In genomic region chr2:149701241-149701640, GRCh38 we compare ENCODE assay signal across 1 cellular context.
TF ChIP-seq lines count a peak whose summit lies in the region.

No MANE protein-coding gene starts in this region.

TF ChIP-seq in WTC11, 78 proteins besides CTCF, POLR2A, EP300 and RAD21 (continued from another document):
- TF ChIP-seq ZBTB43 (CRISPR knock-in tag; IDR thresholded peaks at IDR 0.05) (no peak), TCF7 (CRISPR knock-in tag; IDR thresholded peaks at IDR 0.05; ENCODE audit: low read depth) (no peak), ZNF232 (CRISPR knock-in tag; IDR thresholded peaks at IDR 0.05) (no peak), CDX4 (CRISPR knock-in tag; IDR thresholded peaks at IDR 0.05; ENCODE audit: borderline replicate concordance) (no peak), SP1 (CRISPR knock-in tag; conservative IDR thresholded peaks at IDR 0.05) (no peak), OVOL2 (CRISPR knock-in tag; IDR thresholded peaks at IDR 0.05; ENCODE audit: borderline replicate concordance) (no peak), HMGA2 (CRISPR knock-in tag; IDR thresholded peaks at IDR 0.05) (no peak), FOXP1 (CRISPR knock-in tag; IDR thresholded peaks at IDR 0.05; ENCODE audit: borderline replicate concordance) (no peak), CREM (CRISPR knock-in tag; IDR thresholded peaks at IDR 0.05) (no peak), NFE2L1 (CRISPR knock-in tag; IDR thresholded peaks at IDR 0.05) (no peak), ZNF416 (CRISPR knock-in tag; IDR thresholded peaks at IDR 0.05) (no peak), FOXP4 (CRISPR knock-in tag; IDR thresholded peaks at IDR 0.05) (no peak)
